Comparison of ENCODE assay signal across 8 cellular contexts in genomic region chrX:11908371-11908770, GRCh38.
DNase-seq lines count a peak whose midpoint lies in the region; ATAC-seq and TF ChIP-seq lines count a peak whose summit lies in the region.

No MANE protein-coding gene starts in this region.

- no peaks in the 10 kb centered on the region for H3K27me3 Mint-ChIP-seq in stimulated activated naive CD8-positive, alpha-beta T cell treated with anti-CD3 and anti-CD28 coated beads, Interleukin-15, amount 100 ng/mL, for 72 hours

- TF ChIP-seq EP300 in esophagus muscularis mucosa (IDR thresholded peaks at IDR 0.05), result no peak

- no peak overlapping the region for H3K27ac ChIP-seq in colonic mucosa
- H3K27ac ChIP-seq in esophagus muscularis mucosa (replicated peaks in 1 of 4), result no peak overlapping the region

- peak; percentile 89 for ATAC-seq in HG02870 (IDR thresholded peaks at IDR 0.05; ENCODE audit: unreplicated experiment)
- peak; percentile 94 for ATAC-seq in stimulated activated naive CD8-positive, alpha-beta T cell treated with anti-CD3 and anti-CD28 coated beads, Interleukin-15, amount 100 ng/mL, for 72 hours
- ATAC-seq in HG03039 (IDR thresholded peaks at IDR 0.05; ENCODE audit: unreplicated experiment), result no peak

- H3K4me1 Mint-ChIP-seq in stimulated activated naive CD8-positive, alpha-beta T cell treated with anti-CD3 and anti-CD28 coated beads, Interleukin-15, amount 100 ng/mL, for 72 hours, result peaks cover 6% of the 10 kb centered on the region

- H3K36me3 ChIP-seq in colonic mucosa (no peaks in the 10 kb centered on the region), esophagus muscularis mucosa (no peaks in the 10 kb centered on the region)

- H3K9ac ChIP-seq in colonic mucosa (ENCODE audit: low read depth in 2 of 2, low read length in 2 of 2), result no peak overlapping the region

- TF ChIP-seq CTCF in GM12874 (IDR thresholded peaks at IDR 0.05; ENCODE audit: insufficient read depth, low read depth, low read length) (peak; percentile 25; the same call in 1 of the 2 replicates), colonic mucosa (IDR thresholded peaks at IDR 0.05) (peak; percentile 24), esophagus muscularis mucosa (IDR thresholded peaks at IDR 0.05) (peak in 1 of 3 experiments; percentile 12)

- intact Hi-C loops in colonic mucosa (cut with DNase I), result no loop called here
- intact Hi-C loops in esophagus muscularis mucosa (cut with DNase I), result no loop called here

- DNase-seq in ACHN (peak; percentile 33), NOMO-1 treated with DMSO at 0.1 percent for 48 hours (lab: John Stamatoyannopoulos, UW; ENCODE audit: unreplicated experiment) (peak; percentile 38), colonic mucosa (no peak), esophagus muscularis mucosa (ENCODE audit: extremely low spot score) (no peak)
- DNase-seq in stimulated activated naive CD8-positive, alpha-beta T cell treated with anti-CD3 and anti-CD28 coated beads, Interleukin-15, amount 100 ng/mL, for 72 hours, result peak; percentile 5 to 28

- H3K9me3 ChIP-seq in colonic mucosa, result no peaks in the 10 kb centered on the region
- peaks cover 0 to 8% (median 0%) of the 10 kb centered on the region in 4 donors for H3K9me3 ChIP-seq in esophagus muscularis mucosa

- in situ Hi-C loops in ACHN (cut with HindIII; ENCODE audit: low pct_ligation_motif_present, low pct_unique_long_range_greater_than_20kb, low sequenced_read_pairs), result no loop called here

- no peak overlapping the region for H3K4me3 Mint-ChIP-seq in stimulated activated naive CD8-positive, alpha-beta T cell treated with anti-CD3 and anti-CD28 coated beads, Interleukin-15, amount 100 ng/mL, for 72 hours

- no peaks in the 10 kb centered on the region for H3K4me1 ChIP-seq in colonic mucosa
- no peaks in the 10 kb centered on the region for H3K4me1 ChIP-seq in esophagus muscularis mucosa

- no peak for TF ChIP-seq POLR2A in esophagus muscularis mucosa (IDR thresholded peaks at IDR 0.05; ENCODE audit: low read depth)

- H3K27ac Mint-ChIP-seq in stimulated activated naive CD8-positive, alpha-beta T cell treated with anti-CD3 and anti-CD28 coated beads, Interleukin-15, amount 100 ng/mL, for 72 hours, result no peak overlapping the region

- no peaks in the 10 kb centered on the region for H3K27me3 ChIP-seq in colonic mucosa
- peaks cover 0 to 3% (median 0%) of the 10 kb centered on the region in 4 donors for H3K27me3 ChIP-seq in esophagus muscularis mucosa

- no peak overlapping the region for H3K4me3 ChIP-seq in colonic mucosa
- H3K4me3 ChIP-seq in esophagus muscularis mucosa, result no peak overlapping the region

- WGBS in esophagus muscularis mucosa, result 16% methylated on average over 2 of the region's 2 CpGs

- peaks cover 0 to 10% of the 10 kb centered on the region in 2 donors for H3K9me3 Mint-ChIP-seq in stimulated activated naive CD8-positive, alpha-beta T cell treated with anti-CD3 and anti-CD28 coated beads, Interleukin-15, amount 100 ng/mL, for 72 hours

Comparison
In these comparisons a context has a peak if more than half of its experiments do, and no peak if none do; other contexts are left out.
1. DNase-seq: peak in ACHN (single experiment), NOMO-1 treated with DMSO at 0.1 percent for 48 hours (single experiment) and stimulated activated naive CD8-positive, alpha-beta T cell treated with anti-CD3 and anti-CD28 coated beads, Interleukin-15, amount 100 ng/mL, for 72 hours (2 of 2); none in colonic mucosa (single experiment) and esophagus muscularis mucosa (single experiment).